In the genomic region with DNA sequence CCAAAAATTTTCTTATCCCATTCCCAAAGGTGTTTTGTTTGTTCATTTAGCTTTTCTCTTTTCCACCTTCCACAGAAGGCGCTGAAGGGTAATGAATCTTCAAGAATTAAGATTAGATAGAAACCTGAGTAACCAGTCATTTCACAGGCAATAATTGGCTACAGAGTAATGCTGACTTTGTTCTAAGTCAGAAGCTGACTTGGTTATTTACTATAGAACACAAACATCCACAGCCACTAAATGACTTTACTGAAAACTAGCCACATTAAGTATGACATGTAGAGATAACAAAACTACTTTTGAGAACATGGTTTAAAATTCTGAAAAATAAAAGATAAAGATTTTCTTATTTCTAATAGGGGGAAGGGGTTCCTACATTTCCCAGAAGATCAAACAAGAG, we compare ENCODE assay signal across 20 cellular contexts. TPM values are rescaled to one million over a fixed set of nuclear protein-coding genes. Genes with fewer than 3 reads are reported as not detected.
"Had no signal": no experiment of that assay in that cellular context is flagged by ENCODE, and none has a peak within 500 bp of the region (broad histone marks: within the 10 kb centered on the region; RNA-seq: fewer than 3 reads in every experiment).

No MANE protein-coding gene starts in this region.

- ATAC-seq: heart right ventricle, SK-N-SH treated with all-trans-retinoic acid at 6 μM for 48 hours had no signal

- H3K9me3 ChIP-seq: breast epithelium, heart right ventricle, left ventricle myocardium inferior, ovary, stomach, tibial artery, uterus had no signal

- H3K27me3 ChIP-seq: breast epithelium, heart right ventricle, ovary, stomach, tibial artery, uterus had no signal

- DNase-seq: activated CD8-positive, alpha-beta memory T cell treated with anti-CD3 and anti-CD28 coated beads for 24 hours; activated gamma-delta T cell; aorta; heart right ventricle; islet precursor cell; left ventricle myocardium inferior; mesenchymal stem cell; ovary; stimulated activated CD4-positive, alpha-beta T cell treated with anti-CD3 and anti-CD28 coated beads, Interleukin-2, amount 100 ng/mL, for 48 hours; stomach; tibial artery; uterus had no signal

- H3K4me1 ChIP-seq: breast epithelium had no signal

- H3K27me3 Mint-ChIP-seq: activated naive CD8-positive, alpha-beta T cell had no signal

- H3K27ac ChIP-seq: breast epithelium, heart right ventricle, left ventricle myocardium inferior, ovary, stomach, tibial artery, uterus had no signal

- H3K36me3 ChIP-seq: breast epithelium, ovary, uterus had no signal

- H3K4me3 ChIP-seq: breast epithelium, heart right ventricle, left ventricle myocardium inferior, ovary, stomach, tibial artery, uterus had no signal

- FAIRE-seq: endothelial cell of umbilical vein had no signal

RNA-seq across cellular contexts. Expression of a gene that starts 16.8 kb away (rescaled TPM):
- total RNA-seq: aorta, endothelial cell of umbilical vein, frontal cortex, left ventricle myocardium inferior, stomach, uterus had no signal
- polyA plus RNA-seq: aorta, endothelial cell of umbilical vein, fibroblast of lung, heart right ventricle, neural cell, ovary had no signal

RNA-seq across cellular contexts. Expression of a gene that starts 17.5 kb away (rescaled TPM):
- total RNA-seq: aorta; breast epithelium; endothelial cell of umbilical vein; fibroblast of lung; frontal cortex; heart right ventricle; left ventricle myocardium inferior; ovary; stomach; T-helper 2 cell treated with Interferon-gamma antibody and Interleukin-4, amounts not matched to agents 100 ng/mL and 5 ng/mL, for 36 hours; uterus had no signal
- polyA plus RNA-seq: aorta, endothelial cell of umbilical vein, fibroblast of lung, heart right ventricle, neural cell, ovary, stomach had no signal

RNA-seq across cellular contexts. Expression of a gene that starts 51.9 kb away (rescaled TPM):
- total RNA-seq: aorta; breast epithelium; endothelial cell of umbilical vein; fibroblast of lung; frontal cortex; heart right ventricle; left ventricle myocardium inferior; ovary; stomach; T-helper 2 cell treated with Interferon-gamma antibody and Interleukin-4, amounts not matched to agents 100 ng/mL and 5 ng/mL, for 36 hours; uterus had no signal
- polyA plus RNA-seq: aorta, endothelial cell of umbilical vein, fibroblast of lung, heart right ventricle, neural cell, ovary, stomach had no signal
